30 cellular contexts compared by ENCODE assay signal in the genomic region with DNA sequence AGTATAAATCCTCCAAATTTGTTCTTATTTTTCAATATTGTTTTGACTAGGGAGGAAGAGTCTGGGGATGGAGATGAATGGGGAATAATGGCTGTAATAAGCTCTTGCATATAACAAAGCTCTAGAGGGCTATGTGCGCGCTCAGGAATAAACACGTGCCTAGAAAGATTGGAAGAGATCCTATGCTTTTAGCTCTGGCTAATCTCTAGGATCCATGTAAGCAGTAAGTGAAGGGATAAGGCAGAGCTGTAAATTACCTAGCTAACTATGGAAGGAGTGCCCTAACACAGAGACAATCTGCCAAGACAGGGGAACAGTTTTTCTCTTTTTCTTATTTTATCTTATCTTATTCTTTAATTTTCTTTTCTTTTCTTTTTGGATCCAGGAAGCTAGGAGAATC. TPM values are rescaled to one million over a fixed set of nuclear protein-coding genes. Genes with fewer than 3 reads are reported as not detected.
"Had no signal": no experiment of that assay in that cellular context is flagged by ENCODE, and none has a peak within 500 bp of the region (broad histone marks: within the 10 kb centered on the region; RNA-seq: fewer than 3 reads in every experiment).

No MANE protein-coding gene starts in this region.

- H3K4me3 ChIP-seq: ascending aorta, cardiac muscle cell had no signal

- H3K27me3 ChIP-seq: ascending aorta, cardiac muscle cell had no signal

- H3K4me1 ChIP-seq: ascending aorta had no signal

- H3K9me3 ChIP-seq: ascending aorta had no signal

- H3K36me3 ChIP-seq: ascending aorta, cardiac muscle cell had no signal

- DNase-seq: activated CD4-positive, alpha-beta memory T cell treated with anti-CD3 and anti-CD28 coated beads, Interleukin-2, amount 10 ng/mL, durations not matched to agents 7 days and 5 days; activated CD4-positive, alpha-beta T cell treated with anti-CD3 and anti-CD28 coated beads for 1 hour; activated CD4-positive, alpha-beta T cell treated with anti-CD3 and anti-CD28 coated beads for 36 hours; activated CD4-positive, alpha-beta T cell treated with anti-CD3 and anti-CD28 coated beads for 48 hours; activated CD4-positive, alpha-beta T cell treated with anti-CD3 and anti-CD28 coated beads, Interleukin-2, amount 10 ng/mL, durations not matched to agents 7 days and 5 days; activated CD4-positive, alpha-beta T cell treated with anti-CD3 and anti-CD28 coated beads, Interleukin-2, amount 50 U/mL, for 48 hours; activated CD4-positive, CD25-positive, alpha-beta regulatory T cell; activated CD8-positive, alpha-beta memory T cell treated with anti-CD3 and anti-CD28 coated beads for 24 hours; activated CD8-positive, alpha-beta memory T cell treated with anti-CD3 and anti-CD28 coated beads, Interleukin-2, amount 10 ng/mL, durations not matched to agents 7 days and 5 days; activated CD8-positive, alpha-beta memory T cell treated with anti-CD3 and anti-CD28 coated beads, Interleukin-2, amount 50 U/mL, for 48 hours; activated CD8-positive, alpha-beta T cell treated with anti-CD3 and anti-CD28 coated beads, Interleukin-2, amount 10 ng/mL, durations not matched to agents 7 days and 5 days; activated effector memory CD4-positive, alpha-beta T cell treated with Interleukin-2 at 50 U/mL for 16 hours; activated gamma-delta T cell; activated naive CD4-positive, alpha-beta T cell treated with anti-CD3 and anti-CD28 coated beads, Interleukin-2, amount 10 ng/mL, durations not matched to agents 7 days and 5 days; activated naive CD4-positive, alpha-beta T cell treated with Interleukin-2 at 50 U/mL for 16 hours; activated naive CD8-positive, alpha-beta T cell treated with anti-CD3 and anti-CD28 coated beads, Interleukin-2, amount 10 ng/mL, durations not matched to agents 7 days and 5 days; activated naive CD8-positive, alpha-beta T cell treated with anti-CD3 and anti-CD28 coated beads, Interleukin-2, amount 50 U/mL, for 24 hours; activated T-cell treated with anti-CD3 and anti-CD28 coated beads, Interleukin-2, amount 50 U/mL, for 24 hours; activated T-cell treated with anti-CD3 and anti-CD28 coated beads, Interleukin-2, amount 50 U/mL, for 48 hours; amygdala; anterior cingulate cortex; caudate nucleus; cerebellar nuclear complex; T-helper 1 cell; T-helper 2 cell; T-helper 9 cell had no signal

- H3K27ac ChIP-seq: ascending aorta, cardiac muscle cell, VCaP had no signal

RNA-seq across cellular contexts. Expression of a gene that starts 21.6 kb away (rescaled TPM):
- polyA plus RNA-seq: cardiac muscle cell had no signal

RNA-seq across cellular contexts. Expression of a gene that starts 54.5 kb away (rescaled TPM):
- polyA plus RNA-seq: adipose tissue, cardiac muscle cell had no signal
